Comparison of ENCODE assay signal across 1 cellular context in genomic region chr9:6272229-6272597, GRCh38.
TF ChIP-seq lines count a peak whose summit lies in the region.

No MANE protein-coding gene starts in this region.

TF ChIP-seq in WTC11, 78 proteins besides CTCF, POLR2A, EP300 and RAD21 (continued from another document):
- TF ChIP-seq ELF4 (CRISPR knock-in tag; IDR thresholded peaks at IDR 0.05; ENCODE audit: low read depth) (no peak), HMGXB4 (CRISPR knock-in tag; IDR thresholded peaks at IDR 0.05) (no peak), FOXP1 (CRISPR knock-in tag; IDR thresholded peaks at IDR 0.05; ENCODE audit: borderline replicate concordance) (no peak), SP1 (CRISPR knock-in tag; conservative IDR thresholded peaks at IDR 0.05) (no peak), USF1 (CRISPR knock-in tag; IDR thresholded peaks at IDR 0.05) (no peak), GTF2I (CRISPR knock-in tag; conservative IDR thresholded peaks at IDR 0.05) (no peak), ERG (CRISPR knock-in tag; IDR thresholded peaks at IDR 0.05) (no peak), TCF7 (CRISPR knock-in tag; IDR thresholded peaks at IDR 0.05; ENCODE audit: low read depth) (no peak)
